Comparison of ENCODE assay signal across 9 cellular contexts in genomic region chr16:4052801-4053662, GRCh38.
DNase-seq lines count a peak whose midpoint lies in the region; ATAC-seq and TF ChIP-seq lines count a peak whose summit lies in the region.
"Had no signal": no experiment of that assay in that cellular context is flagged by ENCODE, and none has a peak within 500 bp of the region (broad histone marks: within the 10 kb centered on the region; RNA-seq: fewer than 3 reads in every experiment).

No MANE protein-coding gene starts in this region.

- DNase-seq in DMS 273 (lab: John Stamatoyannopoulos, UW; ENCODE audit: unreplicated experiment), result peak; percentile 47
- no peak for DNase-seq in DMS 273 treated with DMSO at 0.1 percent for 48 hours (lab: John Stamatoyannopoulos, UW)
- peak; percentile 95 to 96 for DNase-seq in SJCRH30
- DNase-seq in retina, result peak; percentile 58
- DNase-seq in H7, result no peak

- TF ChIP-seq CTCF in gastroesophageal sphincter (IDR thresholded peaks at IDR 0.05), result no peak

- H3K9me3 ChIP-seq in SJCRH30 (replicated peaks), result no peaks in the 10 kb centered on the region
- no peaks in the 10 kb centered on the region for H3K9me3 ChIP-seq in gastroesophageal sphincter

- no peaks in the 10 kb centered on the region for H3K36me3 ChIP-seq in SJCRH30
- no peaks in the 10 kb centered on the region for H3K36me3 ChIP-seq in gastroesophageal sphincter
- no peaks in the 10 kb centered on the region for H3K36me3 ChIP-seq in H7 (replicated peaks; ENCODE audit: control insufficient read depth, insufficient read depth, low read length)

- H3K27ac ChIP-seq in SJCRH30 (peak overlapping the region; percentile 100), gastroesophageal sphincter (peak overlapping the region; percentile 52 to 85 (median 84))
- H3K27ac ChIP-seq: 22Rv1 had no signal

- H3K27me3 ChIP-seq in SJCRH30 (no peaks in the 10 kb centered on the region), gastroesophageal sphincter (no peaks in the 10 kb centered on the region), H7 (ENCODE audit: control insufficient read depth, insufficient read depth, low read length) (no peaks in the 10 kb centered on the region)

- H3K4me3 ChIP-seq in SJCRH30, result peak overlapping the region; percentile 54
- H3K4me3 ChIP-seq in gastroesophageal sphincter, result peak overlapping the region; percentile 4 to 16
- H3K4me3 ChIP-seq in H7 (ENCODE audit: insufficient read depth, low read depth, low read length), result no peak overlapping the region

- ATAC-seq in gastroesophageal sphincter, result peak; percentile 54
- ATAC-seq in HG02678 (IDR thresholded peaks at IDR 0.05; ENCODE audit: unreplicated experiment), result no peak
- no peak for ATAC-seq in GM18511 (IDR thresholded peaks at IDR 0.05; ENCODE audit: unreplicated experiment)

- TF ChIP-seq POLR2A in gastroesophageal sphincter (IDR thresholded peaks at IDR 0.05), result no peak

- no peak for TF ChIP-seq EP300 in gastroesophageal sphincter (IDR thresholded peaks at IDR 0.05)

- WGBS in gastroesophageal sphincter (ENCODE audit: low coverage in 1 of 2), 2 donors, result 34 to 46% methylated on average over 21 to 24 of the region's 31 CpGs

- H3K4me1 ChIP-seq in SJCRH30 (peaks cover 10% of the 10 kb centered on the region), gastroesophageal sphincter (peaks cover 3 to 41% (median 11%) of the 10 kb centered on the region in 3 donors)

Comparison
In these comparisons a context has a peak if more than half of its experiments do, and no peak if none do; other contexts are left out.
1. DNase-seq: peak in DMS 273 (single experiment), SJCRH30 (2 of 2) and retina (single experiment); none in DMS 273 treated with DMSO at 0.1 percent for 48 hours (single experiment) and H7 (single experiment).